18 cellular contexts compared by ENCODE assay signal in genomic region chr3:47404420-47404819, GRCh38. TPM values are rescaled to one million over a fixed set of nuclear protein-coding genes. Genes with fewer than 3 reads are reported as not detected.
A peak's percentile ranks its signal among the peaks of the same experiment; 100 is the strongest.
DNase-seq lines count a peak whose midpoint lies in the region; ATAC-seq and TF ChIP-seq lines count a peak whose summit lies in the region.
"Had no signal": no experiment of that assay in that cellular context is flagged by ENCODE, and none has a peak within 500 bp of the region (broad histone marks: within the 10 kb centered on the region; RNA-seq: fewer than 3 reads in every experiment).

No MANE protein-coding gene starts in this region.

- H3K4me1 ChIP-seq in heart left ventricle: peaks cover 0 to 23% (median 17%) of the 10 kb centered on the region in 12 donors
- peaks cover 25% of the 10 kb centered on the region for H3K4me1 ChIP-seq in left ventricle myocardium inferior
- H3K4me1 ChIP-seq: SJSA1 had no signal

- intact Hi-C loops in heart left ventricle (cut with DNase I) (no loop called here), left cardiac atrium (cut with DNase I) (no loop called here), left ventricle myocardium inferior (cut with micrococcal nuclease) (no loop called here)

- TF ChIP-seq CTCF in heart left ventricle (IDR thresholded peaks at IDR 0.05) (no peak), left ventricle myocardium inferior (IDR thresholded peaks at IDR 0.05; ENCODE audit: borderline replicate concordance) (no peak)

- no peak for TF ChIP-seq POLR2A in heart left ventricle (IDR thresholded peaks at IDR 0.05)

- H3K27ac ChIP-seq in heart left ventricle (peak overlapping the region in 11 of 12 donors; percentile 4 to 66 (median 59)), left ventricle myocardium inferior (replicated peaks) (peak overlapping the region; percentile 75), skin epidermis (peak overlapping the region in 11 of 21 experiments; percentile 1 to 73 (median 42))
- H3K27ac ChIP-seq: SJSA1 had no signal

- H3K4me3 ChIP-seq in heart left ventricle: no peak overlapping the region
- no peak overlapping the region for H3K4me3 ChIP-seq in left ventricle myocardium inferior
- no peak overlapping the region for H3K4me3 ChIP-seq in skin epidermis
- H3K4me3 ChIP-seq: SJSA1 had no signal

- 65 to 88% (median 84%) methylated on average over 5 to 13 of the region's 13 CpGs for WGBS in heart left ventricle, 4 donors

- peaks cover 0 to 72% (median 47%) of the 10 kb centered on the region in 9 donors for H3K36me3 ChIP-seq in heart left ventricle
- peaks cover 62% of the 10 kb centered on the region for H3K36me3 ChIP-seq in left ventricle myocardium inferior

- DNase-seq in heart left ventricle (no peak), left cardiac atrium (no peak), left ventricle myocardium inferior (no peak), NCI-H774 (lab: John Stamatoyannopoulos, UW) (no peak)
- no peak for DNase-seq in stimulated activated CD4-positive, alpha-beta T cell treated with anti-CD3 and anti-CD28 coated beads, Interleukin-15, amount 100 ng/mL, for 24 hours
- DNase-seq: activated B cell treated with CpG ODN at 0.5 μM for 24 hours; activated CD8-positive, alpha-beta T cell treated with anti-CD3 and anti-CD28 coated beads, Interleukin-2, amount 10 ng/mL, durations not matched to agents 7 days and 5 days; activated T-cell treated with anti-CD3 and anti-CD28 coated beads, Interleukin-2, amount 50 U/mL, for 4 hours; DMS153; Karpas-422; mesendoderm; NCI-H526; stimulated activated naive CD8-positive, alpha-beta T cell treated with anti-CD3 and anti-CD28 coated beads, Interleukin-15, Interleukin-2, amounts not matched to agents 100 U/mL and 50 U/mL, for 24 hours; T-helper 2 cell had no signal

- H3K27me3 ChIP-seq in heart left ventricle (no peaks in the 10 kb centered on the region), left ventricle myocardium inferior (ENCODE audit: low read depth) (no peaks in the 10 kb centered on the region)
- H3K27me3 ChIP-seq: SJSA1 had no signal

- H3K9me3 ChIP-seq in heart left ventricle (no peaks in the 10 kb centered on the region), left ventricle myocardium inferior (replicated peaks) (no peaks in the 10 kb centered on the region)
- H3K9me3 ChIP-seq: SJSA1 had no signal

- ATAC-seq in heart left ventricle (no peak), left cardiac atrium (no peak), GM21526 (IDR thresholded peaks at IDR 0.05; ENCODE audit: low FRiP score, unreplicated experiment) (no peak), GM18519 (IDR thresholded peaks at IDR 0.05; ENCODE audit: low FRiP score, unreplicated experiment) (no peak)
- ATAC-seq: activated CD8-positive, alpha-beta T cell treated with anti-CD3 and anti-CD28 coated beads, Interleukin-2, amount 10 ng/mL, durations not matched to agents 7 days and 5 days; activated T-cell treated with anti-CD3 and anti-CD28 coated beads, Interleukin-2, amount 50 U/mL, for 4 hours; stimulated activated naive CD8-positive, alpha-beta T cell treated with anti-CD3 and anti-CD28 coated beads, Interleukin-15, Interleukin-2, amounts not matched to agents 100 U/mL and 50 U/mL, for 24 hours had no signal

RNA-seq across cellular contexts. Expression of gene PTPN23, which starts 23.6 kb away (rescaled TPM):
- total RNA-seq in heart left ventricle (10 to 100 TPM; 13.0 to 30.3 (median 19.5) TPM), left cardiac atrium (10 to 100 TPM; 24.1 to 24.8 TPM), left ventricle myocardium inferior (20.0 TPM)
- 10 to 100 TPM; 11.0 to 17.4 TPM for polyA plus RNA-seq in heart left ventricle
